Comparison of ENCODE assay signal across 16 cellular contexts in genomic region chr9:673966-674526, GRCh38.
A peak's percentile ranks its signal among the peaks of the same experiment; 100 is the strongest.
DNase-seq lines count a peak whose midpoint lies in the region; ATAC-seq and TF ChIP-seq lines count a peak whose summit lies in the region.
"Had no signal": no experiment of that assay in that cellular context is flagged by ENCODE, and none has a peak within 500 bp of the region (broad histone marks: within the 10 kb centered on the region; RNA-seq: fewer than 3 reads in every experiment).

No MANE protein-coding gene starts in this region.

- H3K4me3 ChIP-seq in psoas muscle, result no peak overlapping the region
- H3K4me3 ChIP-seq: PC-9 had no signal

- no peaks in the 10 kb centered on the region for H3K79me1 ChIP-seq in H9 (ENCODE audit: insufficient read depth, low read depth, low read length, poor library complexity, severe bottlenecking)

- no peak overlapping the region for H2BK5ac ChIP-seq in H9 (ENCODE audit: insufficient read length, low read length)

- H3K27ac ChIP-seq in H9 (ENCODE audit: insufficient read length, low read depth, low read length) (peak overlapping the region; percentile 12), angular gyrus (ENCODE audit: low read depth, low read length) (peak overlapping the region; percentile 87), psoas muscle (peak overlapping the region; percentile 31)
- H3K27ac ChIP-seq: C4-2B, neutrophil, PC-9 had no signal

- peaks cover 40 to 50% of the 10 kb centered on the region in 2 experiments for H3K4me1 Mint-ChIP-seq in H9

- H3K56ac ChIP-seq in H9 (ENCODE audit: insufficient read length, low read depth, low read length), result no peak overlapping the region

- TF ChIP-seq CTCF in H9 (conservative IDR thresholded peaks at IDR 0.05) (no peak), psoas muscle (IDR thresholded peaks at IDR 0.05) (no peak)

- DNase-seq in H9 (peak; percentile 70), iPS DF 19.7 (ENCODE audit: low read depth, low spot score) (peak; percentile 83), psoas muscle (no peak), NCI-H1092 treated with DMSO at 0.1 percent for 48 hours (lab: John Stamatoyannopoulos, UW) (no peak), HuH-7 (ENCODE audit: low spot score) (no peak), Kasumi-1 (lab: John Stamatoyannopoulos, UW) (no peak), NCI-H446 (lab: John Stamatoyannopoulos, UW) (no peak)
- DNase-seq: activated CD4-positive, alpha-beta T cell treated with anti-CD3 and anti-CD28 coated beads, Interleukin-2, amount 10 ng/mL, durations not matched to agents 24 days and 14 days; central memory CD4-positive, alpha-beta T cell; NCI-H187; PC-9; T-helper 2 cell had no signal

- H2AK5ac ChIP-seq in H9 (ENCODE audit: insufficient read length, low read length), result no peak overlapping the region

- no CpG with 5 or more reads among the region's 3 CpGs for WGBS in H9 (ENCODE audit: extremely low coverage, insufficient read length, low lambda C conversion rate)
- 73 to 89% (median 81%) methylated on average over 3 of the region's 3 CpGs for WGBS in psoas muscle, 3 donors

- no peak overlapping the region for H3K14ac ChIP-seq in H9 (ENCODE audit: insufficient read depth, low read length)

- peaks cover 5 to 11% of the 10 kb centered on the region in 2 experiments; a peak in 4 of 5 replicates for H3K9me3 Mint-ChIP-seq in H9

- no peak overlapping the region for H3T11ph ChIP-seq in H9 (ENCODE audit: low read length)

- H2BK12ac ChIP-seq in H9 (ENCODE audit: insufficient read length, low read depth, low read length), result no peak overlapping the region

- no peak overlapping the region for H2BK15ac ChIP-seq in H9 (ENCODE audit: low read depth, low read length)

- H3K36me3 ChIP-seq in psoas muscle (ENCODE audit: insufficient read depth in 1 of 2, low read depth in 1 of 2), result no peaks in the 10 kb centered on the region
- H3K36me3 ChIP-seq: neutrophil had no signal

- no peaks in the 10 kb centered on the region for H4K20me1 ChIP-seq in H9 (ENCODE audit: control insufficient read depth, insufficient read depth, insufficient read length)

- peaks cover 4% of the 10 kb centered on the region; the same call in 1 of the 2 replicates for H3K4me1 ChIP-seq in H9 (ENCODE audit: insufficient read depth, low read length)
- H3K4me1 ChIP-seq in psoas muscle, result peaks cover 9% of the 10 kb centered on the region

- peaks cover 1 to 11% (median 10%) of the 10 kb centered on the region in 3 experiments; a peak in 6 of 7 replicates for H3K36me3 Mint-ChIP-seq in H9 (ENCODE audit: insufficient read depth in 1 of 3, low read depth in 3 of 3)

- peak overlapping the region; percentile 30 to 92 (median 88); a peak in 3 of 7 replicates for H3K27ac Mint-ChIP-seq in H9
- H3K27ac Mint-ChIP-seq: activated CD4-positive, alpha-beta T cell treated with anti-CD3 and anti-CD28 coated beads, Interleukin-2, amount 10 ng/mL, durations not matched to agents 24 days and 14 days; activated T-helper 2 cell treated with anti-CD3 and anti-CD28 coated beads, Interferon-gamma antibody, Interleukin-2, Interleukin-4, amounts not matched to agents 10 μg/mL and 5 μg/mL and 100 μg/mL, durations not matched to agents 14 hours and 24 hours and 36 hours had no signal

- no peak overlapping the region for H3K18ac ChIP-seq in H9 (ENCODE audit: insufficient read length, low read depth, low read length)

- no peak overlapping the region for H2BK20ac ChIP-seq in H9 (ENCODE audit: low read depth, low read length, poor library complexity, severe bottlenecking)

- H3K4me3 Mint-ChIP-seq in H9, result peak overlapping the region; percentile 10 to 11; a peak in 1 of 5 replicates
- H3K4me3 Mint-ChIP-seq: activated CD4-positive, alpha-beta T cell treated with anti-CD3 and anti-CD28 coated beads, Interleukin-2, amount 10 ng/mL, durations not matched to agents 24 days and 14 days had no signal

- H3K27me3 ChIP-seq in H9 (ENCODE audit: insufficient read depth, low read length), result no peaks in the 10 kb centered on the region
- H3K27me3 ChIP-seq in psoas muscle (ENCODE audit: insufficient read depth in 3 of 3, low read length in 2 of 3), result no peaks in the 10 kb centered on the region
- H3K27me3 ChIP-seq: neutrophil had no signal

- H3K23me2 ChIP-seq in H9 (ENCODE audit: insufficient read length, low read depth, low read length, poor library complexity, severe bottlenecking), result no peaks in the 10 kb centered on the region

- no peaks in the 10 kb centered on the region for H3K79me2 ChIP-seq in H9 (ENCODE audit: insufficient read depth, low read length)

- H3K9me3 ChIP-seq in H9 (ENCODE audit: control insufficient read depth, low read depth, low read length), result no peaks in the 10 kb centered on the region
- peaks cover 3% of the 10 kb centered on the region for H3K9me3 ChIP-seq in psoas muscle
- H3K9me3 ChIP-seq: neutrophil had no signal

- H3K4ac ChIP-seq in H9 (ENCODE audit: low read depth, low read length), result no peak overlapping the region

- intact Hi-C loops in psoas muscle (cut with DNase I), result no loop called here

- no peak overlapping the region for H4K91ac ChIP-seq in H9 (ENCODE audit: insufficient read length, low read depth, low read length)

- H3K4me2 ChIP-seq in H9 (ENCODE audit: insufficient read depth, insufficient read length, low read length), result peak overlapping the region; percentile 1
- H3K4me2 ChIP-seq: PC-9 had no signal

- H3K23ac ChIP-seq in H9 (ENCODE audit: insufficient read length, low read depth, low read length), result no peak overlapping the region

- H2AFZ ChIP-seq in H9 (ENCODE audit: low read length), result no peak overlapping the region
- H2AFZ ChIP-seq: PC-9 had no signal

- peak in 1 of 4 donors; percentile 27 for ATAC-seq in psoas muscle

- H3K9ac ChIP-seq in H9 (ENCODE audit: extremely low read depth, insufficient read length, low read length), result no peak overlapping the region

- no peak overlapping the region for H4K8ac ChIP-seq in H9 (replicated peaks; ENCODE audit: insufficient read length, low read depth, low read length)

- no peak overlapping the region for H4K5ac ChIP-seq in H9 (ENCODE audit: insufficient read length, low read depth, low read length)

- H2BK120ac ChIP-seq in H9 (ENCODE audit: low read depth, low read length, poor library complexity, severe bottlenecking), result no peak overlapping the region

- H3K27me3 Mint-ChIP-seq in H9 (ENCODE audit: low read depth), result no peaks in the 10 kb centered on the region

Comparison
In these comparisons a context has a peak if more than half of its experiments do, and no peak if none do; other contexts are left out.
1. DNase-seq: peak in H9 (single experiment) and iPS DF 19.7 (single experiment); none in psoas muscle (0 of 2), NCI-H1092 treated with DMSO at 0.1 percent for 48 hours (single experiment), HuH-7 (single experiment), Kasumi-1 (0 of 2) and NCI-H446 (0 of 2).
2. H3K27ac ChIP-seq: peak in every context shown above with its lines; median percentile 87 in angular gyrus; 31 in psoas muscle; 12 in H9.